ENCODE assay signal across 1 cellular context in the genomic region with DNA sequence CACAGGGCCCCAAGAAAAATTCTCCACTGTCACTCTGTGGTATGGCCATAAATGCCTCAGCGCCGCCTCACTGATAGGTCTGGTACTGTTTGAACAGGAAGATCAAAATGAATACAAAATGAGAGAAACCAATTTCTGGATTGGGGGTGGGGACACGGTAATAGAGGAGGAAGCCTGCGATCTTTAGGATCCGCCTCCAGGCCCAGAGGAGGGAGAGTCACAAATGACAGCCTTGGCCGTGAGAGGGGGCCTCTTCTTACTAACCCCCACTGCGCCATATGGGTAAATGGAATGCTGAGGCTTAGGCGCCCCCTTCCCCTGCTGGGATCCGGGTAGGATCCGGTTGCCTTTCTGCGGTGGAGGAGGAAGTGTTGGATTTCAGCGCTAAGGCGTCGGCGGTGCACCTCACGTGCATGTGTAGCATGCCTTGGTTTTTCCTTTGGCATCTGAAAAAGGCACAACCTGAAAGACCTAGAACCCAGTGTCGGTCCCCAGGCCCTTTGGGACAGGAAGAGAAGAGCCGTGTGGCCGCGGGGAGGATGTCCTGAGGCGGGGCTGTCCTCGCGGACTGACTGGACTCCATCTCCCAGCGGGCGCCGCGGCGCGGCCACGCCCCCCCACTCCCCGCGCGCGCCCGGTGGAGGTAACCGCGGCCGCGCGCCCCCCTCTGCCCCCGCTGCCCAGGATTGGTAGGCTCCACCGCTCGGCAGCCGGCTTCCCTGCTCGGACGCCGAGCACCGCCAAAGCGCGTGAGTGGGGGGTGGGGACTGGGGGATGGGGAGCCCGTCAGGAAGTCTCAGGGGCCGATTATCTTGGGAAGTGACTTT.
TF ChIP-seq lines count a peak whose summit lies in the region.

No MANE protein-coding gene starts in this region.

TF ChIP-seq in GM12878, 131 proteins besides CTCF, POLR2A, EP300 and RAD21 (continued from another document and continues in another):
- TF ChIP-seq, protein P1, sequence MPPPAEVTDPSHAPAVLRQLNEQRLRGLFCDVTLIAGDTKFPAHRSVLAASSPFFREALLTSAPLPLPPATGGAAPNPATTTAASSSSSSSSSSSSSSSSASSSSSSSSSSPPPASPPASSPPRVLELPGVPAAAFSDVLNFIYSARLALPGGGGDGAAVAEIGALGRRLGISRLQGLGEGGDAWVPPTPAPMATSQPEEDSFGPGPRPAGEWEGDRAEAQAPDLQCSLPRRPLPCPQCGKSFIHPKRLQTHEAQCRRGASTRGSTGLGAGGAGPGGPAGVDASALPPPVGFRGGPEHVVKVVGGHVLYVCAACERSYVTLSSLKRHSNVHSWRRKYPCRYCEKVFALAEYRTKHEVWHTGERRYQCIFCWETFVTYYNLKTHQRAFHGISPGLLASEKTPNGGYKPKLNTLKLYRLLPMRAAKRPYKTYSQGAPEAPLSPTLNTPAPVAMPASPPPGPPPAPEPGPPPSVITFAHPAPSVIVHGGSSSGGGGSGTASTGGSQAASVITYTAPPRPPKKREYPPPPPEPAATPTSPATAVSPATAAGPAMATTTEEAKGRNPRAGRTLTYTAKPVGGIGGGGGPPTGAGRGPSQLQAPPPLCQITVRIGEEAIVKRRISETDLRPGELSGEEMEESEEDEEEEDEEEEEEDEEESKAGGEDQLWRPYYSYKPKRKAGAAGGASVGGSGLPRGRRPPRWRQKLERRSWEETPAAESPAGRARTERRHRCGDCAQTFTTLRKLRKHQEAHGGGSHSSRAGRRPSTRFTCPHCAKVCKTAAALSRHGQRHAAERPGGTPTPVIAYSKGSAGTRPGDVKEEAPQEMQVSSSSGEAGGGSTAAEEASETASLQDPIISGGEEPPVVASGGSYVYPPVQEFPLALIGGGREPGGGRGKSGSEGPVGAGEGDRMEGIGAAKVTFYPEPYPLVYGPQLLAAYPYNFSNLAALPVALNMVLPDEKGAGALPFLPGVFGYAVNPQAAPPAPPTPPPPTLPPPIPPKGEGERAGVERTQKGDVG (CRISPR knock-in tag; IDR thresholded peaks at IDR 0.05): no peak
- TF ChIP-seq JUND (IDR thresholded peaks at IDR 0.05; ENCODE audit: low read depth, low read length) (peak; percentile 83; the same call in 1 of the 2 replicates), BRCA1 (IDR thresholded peaks at IDR 0.05; ENCODE audit: low read depth, low read length) (no peak), ZNF384 (IDR thresholded peaks at IDR 0.05; ENCODE audit: borderline replicate concordance, low read depth, low read length) (no peak), ASH2L (IDR thresholded peaks at IDR 0.05; ENCODE audit: borderline replicate concordance, low read depth) (no peak), MEF2B (IDR thresholded peaks at IDR 0.05; ENCODE audit: partially characterized antibody, poor library complexity, severe bottlenecking) (no peak), ESRRA (IDR thresholded peaks at IDR 0.05; ENCODE audit: low read length) (no peak), ETV6 (conservative IDR thresholded peaks at IDR 0.05 in 1 of 2, IDR thresholded peaks at IDR 0.05 in 1 of 2; ENCODE audit: borderline replicate concordance in 1 of 2, low read depth in 1 of 2) (peak in 1 of 2 experiments; percentile 50; a peak in 1 of 4 replicates), CREM (IDR thresholded peaks at IDR 0.05; ENCODE audit: low read depth) (no peak), IKZF1 (conservative IDR thresholded peaks at IDR 0.05) (peak; percentile 73; the same call in 1 of the 2 replicates), MYC (IDR thresholded peaks at IDR 0.05; ENCODE audit: insufficient read depth, insufficient read length, insufficient replicate concordance, low read length, severe bottlenecking) (peak; percentile 9), SMAD5 (IDR thresholded peaks at IDR 0.05; ENCODE audit: low read depth) (no peak), POU2F2 (IDR thresholded peaks at IDR 0.05; ENCODE audit: borderline replicate concordance, low read depth, low read length) (no peak), SREBF1 (IDR thresholded peaks at IDR 0.05; ENCODE audit: low read length) (0 out of 2 replicates have a peak, but pooled peaks have one; percentile 31), ZNF24 (IDR thresholded peaks at IDR 0.05) (no peak), TCF7 (IDR thresholded peaks at IDR 0.05; ENCODE audit: borderline replicate concordance) (no peak), LARP7 (IDR thresholded peaks at IDR 0.05) (peak; percentile 38), MEF2A (IDR thresholded peaks at IDR 0.05; ENCODE audit: insufficient read depth, low read depth, low read length) (no peak), GATAD2B (conservative IDR thresholded peaks at IDR 0.05; ENCODE audit: low read depth) (peak; percentile 29; the same call in 1 of the 2 replicates), RAD51 (IDR thresholded peaks at IDR 0.05) (no peak), BHLHE40 (IDR thresholded peaks at IDR 0.05; ENCODE audit: borderline replicate concordance in 1 of 2, low read depth in 2 of 2, low read length in 1 of 2) (peak; percentile 90 to 95)
- TF ChIP-seq, protein P2, sequence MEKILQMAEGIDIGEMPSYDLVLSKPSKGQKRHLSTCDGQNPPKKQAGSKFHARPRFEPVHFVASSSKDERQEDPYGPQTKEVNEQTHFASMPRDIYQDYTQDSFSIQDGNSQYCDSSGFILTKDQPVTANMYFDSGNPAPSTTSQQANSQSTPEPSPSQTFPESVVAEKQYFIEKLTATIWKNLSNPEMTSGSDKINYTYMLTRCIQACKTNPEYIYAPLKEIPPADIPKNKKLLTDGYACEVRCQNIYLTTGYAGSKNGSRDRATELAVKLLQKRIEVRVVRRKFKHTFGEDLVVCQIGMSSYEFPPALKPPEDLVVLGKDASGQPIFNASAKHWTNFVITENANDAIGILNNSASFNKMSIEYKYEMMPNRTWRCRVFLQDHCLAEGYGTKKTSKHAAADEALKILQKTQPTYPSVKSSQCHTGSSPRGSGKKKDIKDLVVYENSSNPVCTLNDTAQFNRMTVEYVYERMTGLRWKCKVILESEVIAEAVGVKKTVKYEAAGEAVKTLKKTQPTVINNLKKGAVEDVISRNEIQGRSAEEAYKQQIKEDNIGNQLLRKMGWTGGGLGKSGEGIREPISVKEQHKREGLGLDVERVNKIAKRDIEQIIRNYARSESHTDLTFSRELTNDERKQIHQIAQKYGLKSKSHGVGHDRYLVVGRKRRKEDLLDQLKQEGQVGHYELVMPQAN (conservative IDR thresholded peaks at IDR 0.05): no peak; the same call in 1 of the 2 replicates
- TF ChIP-seq, protein P3, sequence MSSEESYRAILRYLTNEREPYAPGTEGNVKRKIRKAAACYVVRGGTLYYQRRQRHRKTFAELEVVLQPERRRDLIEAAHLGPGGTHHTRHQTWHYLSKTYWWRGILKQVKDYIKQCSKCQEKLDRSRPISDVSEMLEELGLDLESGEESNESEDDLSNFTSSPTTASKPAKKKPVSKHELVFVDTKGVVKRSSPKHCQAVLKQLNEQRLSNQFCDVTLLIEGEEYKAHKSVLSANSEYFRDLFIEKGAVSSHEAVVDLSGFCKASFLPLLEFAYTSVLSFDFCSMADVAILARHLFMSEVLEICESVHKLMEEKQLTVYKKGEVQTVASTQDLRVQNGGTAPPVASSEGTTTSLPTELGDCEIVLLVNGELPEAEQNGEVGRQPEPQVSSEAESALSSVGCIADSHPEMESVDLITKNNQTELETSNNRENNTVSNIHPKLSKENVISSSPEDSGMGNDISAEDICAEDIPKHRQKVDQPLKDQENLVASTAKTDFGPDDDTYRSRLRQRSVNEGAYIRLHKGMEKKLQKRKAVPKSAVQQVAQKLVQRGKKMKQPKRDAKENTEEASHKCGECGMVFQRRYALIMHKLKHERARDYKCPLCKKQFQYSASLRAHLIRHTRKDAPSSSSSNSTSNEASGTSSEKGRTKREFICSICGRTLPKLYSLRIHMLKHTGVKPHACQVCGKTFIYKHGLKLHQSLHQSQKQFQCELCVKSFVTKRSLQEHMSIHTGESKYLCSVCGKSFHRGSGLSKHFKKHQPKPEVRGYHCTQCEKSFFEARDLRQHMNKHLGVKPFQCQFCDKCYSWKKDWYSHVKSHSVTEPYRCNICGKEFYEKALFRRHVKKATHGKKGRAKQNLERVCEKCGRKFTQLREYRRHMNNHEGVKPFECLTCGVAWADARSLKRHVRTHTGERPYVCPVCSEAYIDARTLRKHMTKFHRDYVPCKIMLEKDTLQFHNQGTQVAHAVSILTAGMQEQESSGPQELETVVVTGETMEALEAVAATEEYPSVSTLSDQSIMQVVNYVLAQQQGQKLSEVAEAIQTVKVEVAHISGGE (CRISPR knock-in tag; IDR thresholded peaks at IDR 0.05): no peak
- TF ChIP-seq, protein P4, sequence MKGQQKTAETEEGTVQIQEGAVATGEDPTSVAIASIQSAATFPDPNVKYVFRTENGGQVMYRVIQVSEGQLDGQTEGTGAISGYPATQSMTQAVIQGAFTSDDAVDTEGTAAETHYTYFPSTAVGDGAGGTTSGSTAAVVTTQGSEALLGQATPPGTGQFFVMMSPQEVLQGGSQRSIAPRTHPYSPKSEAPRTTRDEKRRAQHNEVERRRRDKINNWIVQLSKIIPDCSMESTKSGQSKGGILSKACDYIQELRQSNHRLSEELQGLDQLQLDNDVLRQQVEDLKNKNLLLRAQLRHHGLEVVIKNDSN (IDR thresholded peaks at IDR 0.05; ENCODE audit: borderline replicate concordance, extremely low read length, insufficient read depth, low read depth, low read length): no peak
- TF ChIP-seq, protein P5, sequence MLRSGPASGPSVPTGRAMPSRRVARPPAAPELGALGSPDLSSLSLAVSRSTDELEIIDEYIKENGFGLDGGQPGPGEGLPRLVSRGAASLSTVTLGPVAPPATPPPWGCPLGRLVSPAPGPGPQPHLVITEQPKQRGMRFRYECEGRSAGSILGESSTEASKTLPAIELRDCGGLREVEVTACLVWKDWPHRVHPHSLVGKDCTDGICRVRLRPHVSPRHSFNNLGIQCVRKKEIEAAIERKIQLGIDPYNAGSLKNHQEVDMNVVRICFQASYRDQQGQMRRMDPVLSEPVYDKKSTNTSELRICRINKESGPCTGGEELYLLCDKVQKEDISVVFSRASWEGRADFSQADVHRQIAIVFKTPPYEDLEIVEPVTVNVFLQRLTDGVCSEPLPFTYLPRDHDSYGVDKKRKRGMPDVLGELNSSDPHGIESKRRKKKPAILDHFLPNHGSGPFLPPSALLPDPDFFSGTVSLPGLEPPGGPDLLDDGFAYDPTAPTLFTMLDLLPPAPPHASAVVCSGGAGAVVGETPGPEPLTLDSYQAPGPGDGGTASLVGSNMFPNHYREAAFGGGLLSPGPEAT (IDR thresholded peaks at IDR 0.05; ENCODE audit: low read depth): peak; percentile 60
- TF ChIP-seq, protein P6, sequence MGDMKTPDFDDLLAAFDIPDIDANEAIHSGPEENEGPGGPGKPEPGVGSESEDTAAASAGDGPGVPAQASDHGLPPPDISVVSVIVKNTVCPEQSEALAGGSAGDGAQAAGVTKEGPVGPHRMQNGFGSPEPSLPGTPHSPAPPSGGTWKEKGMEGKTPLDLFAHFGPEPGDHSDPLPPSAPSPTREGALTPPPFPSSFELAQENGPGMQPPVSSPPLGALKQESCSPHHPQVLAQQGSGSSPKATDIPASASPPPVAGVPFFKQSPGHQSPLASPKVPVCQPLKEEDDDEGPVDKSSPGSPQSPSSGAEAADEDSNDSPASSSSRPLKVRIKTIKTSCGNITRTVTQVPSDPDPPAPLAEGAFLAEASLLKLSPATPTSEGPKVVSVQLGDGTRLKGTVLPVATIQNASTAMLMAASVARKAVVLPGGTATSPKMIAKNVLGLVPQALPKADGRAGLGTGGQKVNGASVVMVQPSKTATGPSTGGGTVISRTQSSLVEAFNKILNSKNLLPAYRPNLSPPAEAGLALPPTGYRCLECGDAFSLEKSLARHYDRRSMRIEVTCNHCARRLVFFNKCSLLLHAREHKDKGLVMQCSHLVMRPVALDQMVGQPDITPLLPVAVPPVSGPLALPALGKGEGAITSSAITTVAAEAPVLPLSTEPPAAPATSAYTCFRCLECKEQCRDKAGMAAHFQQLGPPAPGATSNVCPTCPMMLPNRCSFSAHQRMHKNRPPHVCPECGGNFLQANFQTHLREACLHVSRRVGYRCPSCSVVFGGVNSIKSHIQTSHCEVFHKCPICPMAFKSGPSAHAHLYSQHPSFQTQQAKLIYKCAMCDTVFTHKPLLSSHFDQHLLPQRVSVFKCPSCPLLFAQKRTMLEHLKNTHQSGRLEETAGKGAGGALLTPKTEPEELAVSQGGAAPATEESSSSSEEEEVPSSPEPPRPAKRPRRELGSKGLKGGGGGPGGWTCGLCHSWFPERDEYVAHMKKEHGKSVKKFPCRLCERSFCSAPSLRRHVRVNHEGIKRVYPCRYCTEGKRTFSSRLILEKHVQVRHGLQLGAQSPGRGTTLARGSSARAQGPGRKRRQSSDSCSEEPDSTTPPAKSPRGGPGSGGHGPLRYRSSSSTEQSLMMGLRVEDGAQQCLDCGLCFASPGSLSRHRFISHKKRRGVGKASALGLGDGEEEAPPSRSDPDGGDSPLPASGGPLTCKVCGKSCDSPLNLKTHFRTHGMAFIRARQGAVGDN (IDR thresholded peaks at IDR 0.05): peak; percentile 28
- TF ChIP-seq, protein P7, sequence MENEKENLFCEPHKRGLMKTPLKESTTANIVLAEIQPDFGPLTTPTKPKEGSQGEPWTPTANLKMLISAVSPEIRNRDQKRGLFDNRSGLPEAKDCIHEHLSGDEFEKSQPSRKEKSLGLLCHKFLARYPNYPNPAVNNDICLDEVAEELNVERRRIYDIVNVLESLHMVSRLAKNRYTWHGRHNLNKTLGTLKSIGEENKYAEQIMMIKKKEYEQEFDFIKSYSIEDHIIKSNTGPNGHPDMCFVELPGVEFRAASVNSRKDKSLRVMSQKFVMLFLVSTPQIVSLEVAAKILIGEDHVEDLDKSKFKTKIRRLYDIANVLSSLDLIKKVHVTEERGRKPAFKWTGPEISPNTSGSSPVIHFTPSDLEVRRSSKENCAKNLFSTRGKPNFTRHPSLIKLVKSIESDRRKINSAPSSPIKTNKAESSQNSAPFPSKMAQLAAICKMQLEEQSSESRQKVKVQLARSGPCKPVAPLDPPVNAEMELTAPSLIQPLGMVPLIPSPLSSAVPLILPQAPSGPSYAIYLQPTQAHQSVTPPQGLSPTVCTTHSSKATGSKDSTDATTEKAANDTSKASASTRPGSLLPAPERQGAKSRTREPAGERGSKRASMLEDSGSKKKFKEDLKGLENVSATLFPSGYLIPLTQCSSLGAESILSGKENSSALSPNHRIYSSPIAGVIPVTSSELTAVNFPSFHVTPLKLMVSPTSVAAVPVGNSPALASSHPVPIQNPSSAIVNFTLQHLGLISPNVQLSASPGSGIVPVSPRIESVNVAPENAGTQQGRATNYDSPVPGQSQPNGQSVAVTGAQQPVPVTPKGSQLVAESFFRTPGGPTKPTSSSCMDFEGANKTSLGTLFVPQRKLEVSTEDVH (IDR thresholded peaks at IDR 0.05; ENCODE audit: low read depth, partially characterized antibody): no peak
- TF ChIP-seq, protein P8, sequence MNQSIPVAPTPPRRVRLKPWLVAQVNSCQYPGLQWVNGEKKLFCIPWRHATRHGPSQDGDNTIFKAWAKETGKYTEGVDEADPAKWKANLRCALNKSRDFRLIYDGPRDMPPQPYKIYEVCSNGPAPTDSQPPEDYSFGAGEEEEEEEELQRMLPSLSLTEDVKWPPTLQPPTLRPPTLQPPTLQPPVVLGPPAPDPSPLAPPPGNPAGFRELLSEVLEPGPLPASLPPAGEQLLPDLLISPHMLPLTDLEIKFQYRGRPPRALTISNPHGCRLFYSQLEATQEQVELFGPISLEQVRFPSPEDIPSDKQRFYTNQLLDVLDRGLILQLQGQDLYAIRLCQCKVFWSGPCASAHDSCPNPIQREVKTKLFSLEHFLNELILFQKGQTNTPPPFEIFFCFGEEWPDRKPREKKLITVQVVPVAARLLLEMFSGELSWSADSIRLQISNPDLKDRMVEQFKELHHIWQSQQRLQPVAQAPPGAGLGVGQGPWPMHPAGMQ (IDR thresholded peaks at IDR 0.05; ENCODE audit: borderline replicate concordance): no peak
